ENCODE assay signal across 9 cellular contexts in genomic region chr2:45169339-45170190, GRCh38.
DNase-seq lines count a peak whose midpoint lies in the region; ATAC-seq, FAIRE-seq and TF ChIP-seq lines count a peak whose summit lies in the region.
"Had no signal": no experiment of that assay in that cellular context is flagged by ENCODE, and none has a peak within 500 bp of the region (broad histone marks: within the 10 kb centered on the region; RNA-seq: fewer than 3 reads in every experiment).

No MANE protein-coding gene starts in this region.

- H3K4me2 ChIP-seq in astrocyte (ENCODE audit: low read length) = peak overlapping the region; percentile 81

- H2AFZ ChIP-seq in astrocyte (ENCODE audit: low read depth, low read length) = peak overlapping the region; percentile 77

- H3K4me1 ChIP-seq in HUES64 (ENCODE audit: insufficient read depth, low read length) (peaks cover 28% of the 10 kb centered on the region), astrocyte (ENCODE audit: insufficient read depth, low read length) (peaks cover 15% of the 10 kb centered on the region), thoracic aorta (ENCODE audit: control insufficient read depth in 1 of 2, low read depth in 2 of 2) (peaks cover 4 to 34% of the 10 kb centered on the region in 2 donors)

- H3K27ac Mint-ChIP-seq in astrocyte (ENCODE audit: unreplicated experiment) = no peak overlapping the region
- H3K27ac Mint-ChIP-seq: naive thymus-derived CD4-positive, alpha-beta T cell had no signal

- no peak for ATAC-seq in thoracic aorta (ENCODE audit: insufficient number of reproducible peaks, low FRiP score, low read depth)
- ATAC-seq: naive thymus-derived CD4-positive, alpha-beta T cell had no signal

- no peaks in the 10 kb centered on the region for H4K20me1 ChIP-seq in astrocyte (ENCODE audit: insufficient read depth, low read length)

- peak overlapping the region; percentile 77 for H3K4me3 Mint-ChIP-seq in astrocyte (ENCODE audit: unreplicated experiment)

- no peak for FAIRE-seq in astrocyte (lab: Jason Lieb, UNC)

- H3K4me3 ChIP-seq in HUES64 (ENCODE audit: low read length) (peak overlapping the region; percentile 60), astrocyte (ENCODE audit: insufficient read depth, low read depth, low read length) (peak overlapping the region; percentile 47), thoracic aorta (peak overlapping the region; percentile 78)

- no peak overlapping the region for H3K27ac ChIP-seq in HUES64 (ENCODE audit: low read depth, low read length)
- no peak overlapping the region for H3K27ac ChIP-seq in astrocyte (ENCODE audit: low read depth, low read length)
- peak overlapping the region; percentile 33 to 50 for H3K27ac ChIP-seq in thoracic aorta

- H3K9me3 Mint-ChIP-seq in astrocyte (ENCODE audit: unreplicated experiment) = peaks cover 3% of the 10 kb centered on the region
- H3K9me3 Mint-ChIP-seq: naive thymus-derived CD4-positive, alpha-beta T cell had no signal

- DNase-seq in COLO668 (lab: John Stamatoyannopoulos, UW; ENCODE audit: unreplicated experiment) = peak; percentile 81
- no peak for DNase-seq in astrocyte (ENCODE audit: low read depth)
- peak; percentile 73 for DNase-seq in iPS-NIHi11 (ENCODE audit: low spot score)
- no peak for DNase-seq in thoracic aorta (ENCODE audit: low spot score)
- DNase-seq in NCI-H1048 (lab: John Stamatoyannopoulos, UW) = no peak
- no peak for DNase-seq in NCI-H2107 (lab: John Stamatoyannopoulos, UW)
- no peak for DNase-seq in COLO829 (ENCODE audit: low spot score)

- no peak for TF ChIP-seq CTCF in astrocyte (IDR thresholded peaks at IDR 0.05; ENCODE audit: insufficient read depth, low read depth, low read length)
- no peak for TF ChIP-seq CTCF in thoracic aorta (IDR thresholded peaks at IDR 0.05)

- no peaks in the 10 kb centered on the region for H3K79me2 ChIP-seq in astrocyte (ENCODE audit: insufficient read depth, low read length)

- H3K27me3 Mint-ChIP-seq in astrocyte (ENCODE audit: low read depth, unreplicated experiment) = peaks cover 34% of the 10 kb centered on the region

- H3K36me3 ChIP-seq in HUES64 (ENCODE audit: insufficient read depth, low read length) = no peaks in the 10 kb centered on the region
- H3K36me3 ChIP-seq in astrocyte (ENCODE audit: insufficient read depth, low read length) = no peaks in the 10 kb centered on the region
- no peaks in the 10 kb centered on the region for H3K36me3 ChIP-seq in thoracic aorta

- H3K4me1 Mint-ChIP-seq in astrocyte (ENCODE audit: low read depth, unreplicated experiment) = peaks cover 15% of the 10 kb centered on the region

- H3K9me3 ChIP-seq in HUES64 (ENCODE audit: insufficient read depth, low read depth, low read length) (no peaks in the 10 kb centered on the region), astrocyte (ENCODE audit: insufficient read depth, low read depth, low read length) (no peaks in the 10 kb centered on the region), thoracic aorta (no peaks in the 10 kb centered on the region)

- no peaks in the 10 kb centered on the region for H3K36me3 Mint-ChIP-seq in astrocyte (ENCODE audit: low read depth, unreplicated experiment)

- under 1% methylated on average over 95 of the region's 95 CpGs for WGBS in HUES64

- H3K27me3 ChIP-seq in HUES64 (ENCODE audit: insufficient read depth, low read length) (peaks cover 88% of the 10 kb centered on the region), astrocyte (ENCODE audit: insufficient read depth, low read length) (peaks cover 64% of the 10 kb centered on the region), thoracic aorta (replicated peaks; ENCODE audit: insufficient read depth) (no peaks in the 10 kb centered on the region)

- H3K9ac ChIP-seq in HUES64 (ENCODE audit: low read depth, low read length) (peak overlapping the region; percentile 37), astrocyte (ENCODE audit: low read length) (no peak overlapping the region)

Comparison
In these comparisons a context has a peak if more than half of its experiments do, and no peak if none do; other contexts are left out.
1. DNase-seq: peak in COLO668 (single experiment) and iPS-NIHi11 (single experiment); none in astrocyte (single experiment), thoracic aorta (single experiment), NCI-H1048 (single experiment), NCI-H2107 (single experiment) and COLO829 (single experiment).
2. H3K27ac ChIP-seq: peak in thoracic aorta (2 of 2); none in HUES64 (single experiment) and astrocyte (single experiment).
3. Peak in every context shown above with its lines, with median percentiles within 50 percentile points of each other: H3K4me3 ChIP-seq.